ENCODE assay signal across 19 cellular contexts in genomic region chr6:76818451-76818850, GRCh38.
DNase-seq lines count a peak whose midpoint lies in the region; ATAC-seq, FAIRE-seq and TF ChIP-seq lines count a peak whose summit lies in the region.
"Had no signal": no experiment of that assay in that cellular context is flagged by ENCODE, and none has a peak within 500 bp of the region (broad histone marks: within the 10 kb centered on the region; RNA-seq: fewer than 3 reads in every experiment).

No MANE protein-coding gene starts in this region.

- peaks cover 0 to 5% of the 10 kb centered on the region in 2 donors for H3K9me3 ChIP-seq in kidney (ENCODE audit: control insufficient read depth in 1 of 2, low read length in 2 of 2)
- H3K9me3 ChIP-seq: BE2C had no signal

- no peak overlapping the region for H3K27ac ChIP-seq in kidney (ENCODE audit: low read depth in 2 of 2, low read length in 2 of 2)

- intact Hi-C loops in kidney (cut with DNase I) (no loop called here), sciatic nerve (cut with DNase I) (no loop called here)

- H3K36me3 ChIP-seq in kidney (ENCODE audit: control insufficient read depth in 1 of 2, insufficient read depth in 2 of 2, low read length in 2 of 2): no peaks in the 10 kb centered on the region
- H3K36me3 ChIP-seq: BE2C had no signal

- peak; percentile 48 for DNase-seq in kidney
- no peak for DNase-seq in sciatic nerve (ENCODE audit: low spot score)
- no peak for DNase-seq in stimulated activated naive CD8-positive, alpha-beta T cell treated with anti-CD3 and anti-CD28 coated beads, Interleukin-15, Interleukin-2, amounts not matched to agents 100 U/mL and 50 U/mL, for 24 hours
- no peak for DNase-seq in DMS 273 treated with DMSO at 0.1 percent for 48 hours (lab: John Stamatoyannopoulos, UW)
- no peak for DNase-seq in COLO829 (ENCODE audit: low spot score)
- no peak for DNase-seq in NCI-H748 treated with DMSO at 0.1 percent for 48 hours (lab: John Stamatoyannopoulos, UW)
- DNase-seq: ACHN; BE2C; C1 segment of cervical spinal cord; CD4-positive, alpha-beta T cell; DMS79 treated with DMSO at 0.1 percent for 48 hours; GF-D8; GOT3; H7; HFFc6 had no signal

- ATAC-seq in sciatic nerve: peak; percentile 24
- ATAC-seq in stimulated activated naive CD8-positive, alpha-beta T cell treated with anti-CD3 and anti-CD28 coated beads, Interleukin-15, Interleukin-2, amounts not matched to agents 100 U/mL and 50 U/mL, for 24 hours: peak; percentile 9
- ATAC-seq in GM21576 (IDR thresholded peaks at IDR 0.05; ENCODE audit: unreplicated experiment): no peak
- ATAC-seq: HCT116, HepG2 had no signal

- TF ChIP-seq CTCF in kidney (IDR thresholded peaks at IDR 0.05; ENCODE audit: borderline replicate concordance, extremely low read depth, insufficient read depth): no peak

- H3K4me3 ChIP-seq in kidney (ENCODE audit: low read length in 2 of 2): no peak overlapping the region

- no peaks in the 10 kb centered on the region for H3K4me1 ChIP-seq in kidney (ENCODE audit: control insufficient read depth in 1 of 2, insufficient read depth in 1 of 2, low read depth in 1 of 2, low read length in 2 of 2)
- H3K4me1 ChIP-seq: BE2C had no signal

- H3K9ac ChIP-seq in kidney (ENCODE audit: low read length in 2 of 2): no peak overlapping the region

- no peak for FAIRE-seq in kidney (lab: Jason Lieb, UNC)
- FAIRE-seq: A204.1, HepG2 had no signal
